8 cellular contexts compared by ENCODE assay signal in genomic region chr2:165952600-165953210, GRCh38. TPM values are rescaled to one million over a fixed set of nuclear protein-coding genes. Genes with fewer than 3 reads are reported as not detected.
DNase-seq lines count a peak whose midpoint lies in the region; TF ChIP-seq lines count a peak whose summit lies in the region.

No MANE protein-coding gene starts in this region.

- H3K4me1 Mint-ChIP-seq in CD14-positive monocyte = peaks cover 11% of the 10 kb centered on the region

- WGBS in esophagus muscularis mucosa = 18% methylated on average over 4 of the region's 4 CpGs

- H3K27ac ChIP-seq in esophagus muscularis mucosa (replicated peaks in 1 of 4) = peak overlapping the region; percentile 83 to 90 (median 86)

- H3K9me3 Mint-ChIP-seq in CD14-positive monocyte = peaks cover 0 to 3% (median 0%) of the 10 kb centered on the region in 7 donors

- peak; percentile 13 for DNase-seq in DMS 273 (lab: John Stamatoyannopoulos, UW; ENCODE audit: unreplicated experiment)
- DNase-seq in DMS 273 treated with DMSO at 0.1 percent for 48 hours (lab: John Stamatoyannopoulos, UW) = no peak
- DNase-seq in NCI-H2227 treated with DMSO at 0.1 percent for 48 hours (lab: John Stamatoyannopoulos, UW) = peak; percentile 30
- no peak for DNase-seq in esophagus muscularis mucosa (ENCODE audit: extremely low spot score)
- DNase-seq in retinal pigment epithelial cell (ENCODE audit: low read depth) = no peak
- DNase-seq in CD14-positive monocyte (ENCODE audit: low spot score) = no peak
- no peak for DNase-seq in stimulated activated CD4-positive, alpha-beta T cell treated with anti-CD3 and anti-CD28 coated beads, Interleukin-4, amount 100 ng/mL, for 1 hour
- no peak for DNase-seq in activated naive CD4-positive, alpha-beta T cell treated with Interleukin-2 at 50 U/mL for 16 hours

- H3K4me3 ChIP-seq in esophagus muscularis mucosa (peak overlapping the region; percentile 65 to 91 (median 70)), retinal pigment epithelial cell (ENCODE audit: low read length) (peak overlapping the region; percentile 82)

- H3K27me3 Mint-ChIP-seq in CD14-positive monocyte (ENCODE audit: low read depth in 3 of 3) = peaks cover 0 to 5% (median 0%) of the 10 kb centered on the region in 3 donors

- no peaks in the 10 kb centered on the region for H3K9me3 ChIP-seq in esophagus muscularis mucosa

- H3K36me3 ChIP-seq in esophagus muscularis mucosa = peaks cover 0 to 17% (median 14%) of the 10 kb centered on the region in 4 donors

- TF ChIP-seq CTCF in esophagus muscularis mucosa (IDR thresholded peaks at IDR 0.05) (no peak), retinal pigment epithelial cell (conservative IDR thresholded peaks at IDR 0.05; ENCODE audit: low read depth, low read length) (no peak), CD14-positive monocyte (IDR thresholded peaks at IDR 0.05) (no peak)

- TF ChIP-seq EP300 in esophagus muscularis mucosa (IDR thresholded peaks at IDR 0.05) = no peak

- H3K27ac Mint-ChIP-seq in CD14-positive monocyte = no peak overlapping the region

- peaks cover 7 to 13% of the 10 kb centered on the region in 2 donors for H3K36me3 Mint-ChIP-seq in CD14-positive monocyte

- H3K4me3 Mint-ChIP-seq in CD14-positive monocyte = no peak overlapping the region

- H3K4me1 ChIP-seq in esophagus muscularis mucosa = peaks cover 25 to 41% (median 36%) of the 10 kb centered on the region in 4 donors

- intact Hi-C loops in esophagus muscularis mucosa (cut with DNase I) = loop anchor here (1.0 kb wide), 1 partner anchor 176 kb away; the partner anchor contains the start of gene SCN1A
- intact Hi-C loops in CD14-positive monocyte (cut with micrococcal nuclease) = loop anchor here in 1 of 2 donors (10.0 kb wide), 1 partner anchor 152 kb away; no protein-coding TSS in a partner anchor

- H3K27me3 ChIP-seq in esophagus muscularis mucosa = no peaks in the 10 kb centered on the region

- no peak for TF ChIP-seq POLR2A in esophagus muscularis mucosa (IDR thresholded peaks at IDR 0.05; ENCODE audit: low read depth)

RNA-seq across cellular contexts. Expression of gene TTC21B, which starts 0.9 kb away (rescaled TPM):
- 10 to 100 TPM; 19.9 to 37.0 (median 22.9) TPM for total RNA-seq in esophagus muscularis mucosa
- polyA plus RNA-seq in CD14-positive monocyte = 1 to 10 TPM; 3.1 to 3.8 TPM

Comparison
In these comparisons a context has a peak if more than half of its experiments do, and no peak if none do; other contexts are left out.
1. DNase-seq: peak in DMS 273 (single experiment) and NCI-H2227 treated with DMSO at 0.1 percent for 48 hours (single experiment); none in DMS 273 treated with DMSO at 0.1 percent for 48 hours (single experiment), esophagus muscularis mucosa (single experiment), retinal pigment epithelial cell (single experiment), CD14-positive monocyte (single experiment), stimulated activated CD4-positive, alpha-beta T cell treated with anti-CD3 and anti-CD28 coated beads, Interleukin-4, amount 100 ng/mL, for 1 hour (single experiment) and activated naive CD4-positive, alpha-beta T cell treated with Interleukin-2 at 50 U/mL for 16 hours (single experiment).